ENCODE assay signal across 8 cellular contexts in the genomic region with DNA sequence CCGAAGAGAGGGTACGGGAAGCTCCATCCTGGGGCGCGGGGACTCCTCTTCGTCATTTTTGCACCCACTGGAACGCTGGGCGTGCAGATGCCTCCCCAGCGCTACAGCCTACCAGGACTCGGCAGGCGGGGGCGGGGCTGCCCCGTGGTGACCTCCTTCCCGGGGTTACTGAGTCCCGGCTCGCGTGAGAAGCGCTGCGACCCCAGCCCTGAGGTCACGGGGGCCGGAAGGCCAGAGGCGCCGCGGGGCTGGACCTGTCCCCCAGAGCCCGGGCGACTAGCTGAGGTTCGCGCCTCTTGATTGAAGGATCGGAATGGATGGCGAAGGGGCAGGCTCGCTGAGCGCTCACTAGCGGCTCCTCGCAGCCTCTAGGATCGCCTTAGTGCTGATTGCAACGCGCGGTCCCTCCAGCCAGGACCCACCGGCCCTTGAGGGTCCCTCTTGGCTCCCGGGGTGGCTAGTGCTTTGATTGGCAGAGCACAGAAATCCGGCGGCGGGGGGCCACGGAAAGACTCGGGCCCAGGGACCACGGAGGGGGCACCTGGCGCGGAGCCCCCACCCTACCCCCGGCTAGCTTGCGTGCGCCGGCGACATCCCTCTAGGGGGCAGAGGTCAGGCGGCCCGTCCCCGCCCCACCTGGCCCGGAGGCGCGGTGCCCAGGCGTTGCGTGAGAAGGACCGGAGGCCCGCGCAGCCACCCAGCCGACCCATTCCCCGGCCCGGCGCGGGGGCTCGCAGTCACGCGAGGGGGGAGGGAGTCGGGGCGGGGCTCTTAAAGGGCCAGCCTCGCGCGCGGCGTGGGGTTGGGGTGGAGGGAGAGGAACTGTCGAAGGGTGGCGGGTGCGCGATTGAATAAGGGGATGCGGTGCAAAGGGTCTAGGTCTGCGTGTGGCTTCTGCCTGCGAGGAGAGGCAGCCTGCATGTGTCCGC. TPM values are rescaled to one million over a fixed set of nuclear protein-coding genes. Genes with fewer than 3 reads are reported as not detected.
DNase-seq lines count a peak whose midpoint lies in the region; ATAC-seq and TF ChIP-seq lines count a peak whose summit lies in the region.

No MANE protein-coding gene starts in this region.

- peaks cover 72% of the 10 kb centered on the region for H3K27me3 Mint-ChIP-seq in mesothelial cell of epicardium (ENCODE audit: low read depth)
- peaks cover 35 to 52% of the 10 kb centered on the region in 2 donors for H3K27me3 Mint-ChIP-seq in stimulated activated naive B cell treated with anti-CD40 and anti-IgM and Interleukin-4, amounts not matched to agents 10 μg/mL and 1 μg/mL and 100 μg/mL, for 72 hours

- in situ Hi-C loops in G401 (cut with HindIII; ENCODE audit: low sequenced_read_pairs) = no loop called here

- no peak for TF ChIP-seq RAD21 in Ishikawa (IDR thresholded peaks at IDR 0.05; ENCODE audit: low read depth)

- TF ChIP-seq CTCF in mesothelial cell of epicardium (IDR thresholded peaks at IDR 0.05; ENCODE audit: unreplicated experiment) = no peak

- peak; percentile 70; the same call in 1 of the 2 replicates for TF ChIP-seq EP300 in Ishikawa (IDR thresholded peaks at IDR 0.05; ENCODE audit: borderline replicate concordance)

- peaks cover 4% of the 10 kb centered on the region for H3K4me1 Mint-ChIP-seq in mesothelial cell of epicardium
- peaks cover 16 to 34% of the 10 kb centered on the region in 2 donors for H3K4me1 Mint-ChIP-seq in stimulated activated naive B cell treated with anti-CD40 and anti-IgM and Interleukin-4, amounts not matched to agents 10 μg/mL and 1 μg/mL and 100 μg/mL, for 72 hours

- DNase-seq in G401 (ENCODE audit: low spot score) (peak; percentile 16), dermis blood vessel endothelial cell (peak; percentile 44), mesothelial cell of epicardium (ENCODE audit: low spot score in 2 of 2, unreplicated experiment in 2 of 2) (no peak), COLO829 (ENCODE audit: low spot score) (no peak)
- peak; percentile 35 to 44 for DNase-seq in activated CD4-positive, alpha-beta T cell treated with anti-CD3 and anti-CD28 coated beads for 4 hours
- peak; percentile 72 for DNase-seq in stimulated activated naive B cell treated with anti-CD40 and anti-IgM and Interleukin-4, amounts not matched to agents 10 μg/mL and 1 μg/mL and 100 μg/mL, for 72 hours

- peak; percentile 78 to 84 for ATAC-seq in stimulated activated naive B cell treated with anti-CD40 and anti-IgM and Interleukin-4, amounts not matched to agents 10 μg/mL and 1 μg/mL and 100 μg/mL, for 72 hours (replicated peaks)
- ATAC-seq in HG03521 (IDR thresholded peaks at IDR 0.05; ENCODE audit: unreplicated experiment) = no peak

- no peak overlapping the region for H3K27ac Mint-ChIP-seq in mesothelial cell of epicardium
- peak overlapping the region; percentile 89 for H3K27ac Mint-ChIP-seq in stimulated activated naive B cell treated with anti-CD40 and anti-IgM and Interleukin-4, amounts not matched to agents 10 μg/mL and 1 μg/mL and 100 μg/mL, for 72 hours

- no peaks in the 10 kb centered on the region for H3K9me3 Mint-ChIP-seq in mesothelial cell of epicardium
- no peaks in the 10 kb centered on the region for H3K9me3 Mint-ChIP-seq in stimulated activated naive B cell treated with anti-CD40 and anti-IgM and Interleukin-4, amounts not matched to agents 10 μg/mL and 1 μg/mL and 100 μg/mL, for 72 hours

- H3K4me3 Mint-ChIP-seq in mesothelial cell of epicardium = peak overlapping the region; percentile 64
- peak overlapping the region; percentile 72 to 82 for H3K4me3 Mint-ChIP-seq in stimulated activated naive B cell treated with anti-CD40 and anti-IgM and Interleukin-4, amounts not matched to agents 10 μg/mL and 1 μg/mL and 100 μg/mL, for 72 hours

- no peaks in the 10 kb centered on the region for H3K36me3 Mint-ChIP-seq in mesothelial cell of epicardium
- peaks cover 2 to 4% of the 10 kb centered on the region in 2 donors for H3K36me3 Mint-ChIP-seq in stimulated activated naive B cell treated with anti-CD40 and anti-IgM and Interleukin-4, amounts not matched to agents 10 μg/mL and 1 μg/mL and 100 μg/mL, for 72 hours

TF ChIP-seq in Ishikawa, 13 proteins besides CTCF, POLR2A, EP300 and RAD21:
- TF ChIP-seq CEBPB (IDR thresholded peaks at IDR 0.05) (no peak), TCF12 (IDR thresholded peaks at IDR 0.05; ENCODE audit: low read depth) (peak; percentile 69; the same call in 1 of the 2 replicates), TAF1 (IDR thresholded peaks at IDR 0.05; ENCODE audit: low read depth) (no peak), EGR1 (IDR thresholded peaks at IDR 0.05) (peak; percentile 17; the same call in 1 of the 2 replicates), YY1 (IDR thresholded peaks at IDR 0.05; ENCODE audit: low read depth) (no peak), ZBTB7A (IDR thresholded peaks at IDR 0.05; ENCODE audit: low read depth) (peak; percentile 96), TEAD4 (IDR thresholded peaks at IDR 0.05) (0 out of 2 replicates have a peak, but pooled peaks have one; percentile 34), CREB1 (IDR thresholded peaks at IDR 0.05; ENCODE audit: low read depth) (no peak), FOXM1 (IDR thresholded peaks at IDR 0.05; ENCODE audit: borderline replicate concordance, low read depth) (no peak), NFIC (IDR thresholded peaks at IDR 0.05) (peak; percentile 15; the same call in 1 of the 2 replicates)
- TF ChIP-seq, protein P1, sequence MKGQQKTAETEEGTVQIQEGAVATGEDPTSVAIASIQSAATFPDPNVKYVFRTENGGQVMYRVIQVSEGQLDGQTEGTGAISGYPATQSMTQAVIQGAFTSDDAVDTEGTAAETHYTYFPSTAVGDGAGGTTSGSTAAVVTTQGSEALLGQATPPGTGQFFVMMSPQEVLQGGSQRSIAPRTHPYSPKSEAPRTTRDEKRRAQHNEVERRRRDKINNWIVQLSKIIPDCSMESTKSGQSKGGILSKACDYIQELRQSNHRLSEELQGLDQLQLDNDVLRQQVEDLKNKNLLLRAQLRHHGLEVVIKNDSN (IDR thresholded peaks at IDR 0.05) = 0 out of 2 replicates have a peak, but pooled peaks have one; percentile 11
- TF ChIP-seq, protein P2, sequence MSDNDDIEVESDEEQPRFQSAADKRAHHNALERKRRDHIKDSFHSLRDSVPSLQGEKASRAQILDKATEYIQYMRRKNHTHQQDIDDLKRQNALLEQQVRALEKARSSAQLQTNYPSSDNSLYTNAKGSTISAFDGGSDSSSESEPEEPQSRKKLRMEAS (IDR thresholded peaks at IDR 0.05) = peak; percentile 72
- TF ChIP-seq, protein P3, sequence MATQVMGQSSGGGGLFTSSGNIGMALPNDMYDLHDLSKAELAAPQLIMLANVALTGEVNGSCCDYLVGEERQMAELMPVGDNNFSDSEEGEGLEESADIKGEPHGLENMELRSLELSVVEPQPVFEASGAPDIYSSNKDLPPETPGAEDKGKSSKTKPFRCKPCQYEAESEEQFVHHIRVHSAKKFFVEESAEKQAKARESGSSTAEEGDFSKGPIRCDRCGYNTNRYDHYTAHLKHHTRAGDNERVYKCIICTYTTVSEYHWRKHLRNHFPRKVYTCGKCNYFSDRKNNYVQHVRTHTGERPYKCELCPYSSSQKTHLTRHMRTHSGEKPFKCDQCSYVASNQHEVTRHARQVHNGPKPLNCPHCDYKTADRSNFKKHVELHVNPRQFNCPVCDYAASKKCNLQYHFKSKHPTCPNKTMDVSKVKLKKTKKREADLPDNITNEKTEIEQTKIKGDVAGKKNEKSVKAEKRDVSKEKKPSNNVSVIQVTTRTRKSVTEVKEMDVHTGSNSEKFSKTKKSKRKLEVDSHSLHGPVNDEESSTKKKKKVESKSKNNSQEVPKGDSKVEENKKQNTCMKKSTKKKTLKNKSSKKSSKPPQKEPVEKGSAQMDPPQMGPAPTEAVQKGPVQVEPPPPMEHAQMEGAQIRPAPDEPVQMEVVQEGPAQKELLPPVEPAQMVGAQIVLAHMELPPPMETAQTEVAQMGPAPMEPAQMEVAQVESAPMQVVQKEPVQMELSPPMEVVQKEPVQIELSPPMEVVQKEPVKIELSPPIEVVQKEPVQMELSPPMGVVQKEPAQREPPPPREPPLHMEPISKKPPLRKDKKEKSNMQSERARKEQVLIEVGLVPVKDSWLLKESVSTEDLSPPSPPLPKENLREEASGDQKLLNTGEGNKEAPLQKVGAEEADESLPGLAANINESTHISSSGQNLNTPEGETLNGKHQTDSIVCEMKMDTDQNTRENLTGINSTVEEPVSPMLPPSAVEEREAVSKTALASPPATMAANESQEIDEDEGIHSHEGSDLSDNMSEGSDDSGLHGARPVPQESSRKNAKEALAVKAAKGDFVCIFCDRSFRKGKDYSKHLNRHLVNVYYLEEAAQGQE (IDR thresholded peaks at IDR 0.05; ENCODE audit: low read depth) = no peak
TF ChIP-seq in Ishikawa: peak in this region for 7.

RNA-seq across cellular contexts. Expression of a gene that starts 0.8 kb away (rescaled TPM):
- not detected in 2 replicates for total RNA-seq in G401 (2014; rRNA removed; shearing (Covaris generic))
- 37.6 and 89.4 TPM in 2 replicates for total RNA-seq in dermis blood vessel endothelial cell
- total RNA-seq in mesothelial cell of epicardium = 0.20 to 0.27 TPM in 2 of 3 replicates, not detected in the other

RNA-seq across cellular contexts. Expression of a gene that starts 22.5 kb away (rescaled TPM):
- not detected in 2 replicates for total RNA-seq in G401 (2014; rRNA removed; shearing (Covaris generic))
- total RNA-seq in dermis blood vessel endothelial cell (not detected in 2 replicates), mesothelial cell of epicardium (0.09 TPM in 1 of 3 replicates, not detected in the others)

RNA-seq across cellular contexts. Expression of a gene that starts 30.3 kb away (rescaled TPM):
- total RNA-seq in G401 (2014; rRNA removed; shearing (Covaris generic)) = 27.7 and 28.2 TPM in 2 replicates
- total RNA-seq in dermis blood vessel endothelial cell = 21.4 and 31.4 TPM in 2 replicates
- 69.5 to 74.8 TPM (median 70.0 TPM) in 3 replicates for total RNA-seq in mesothelial cell of epicardium

RNA-seq across cellular contexts. Expression of a gene that starts 55.8 kb away (rescaled TPM):
- 27.8 and 31.3 TPM in 2 replicates for total RNA-seq in G401 (2014; rRNA removed; shearing (Covaris generic))
- total RNA-seq in dermis blood vessel endothelial cell = 31.5 and 87.8 TPM in 2 replicates
- 57.0 to 59.0 TPM (median 58.1 TPM) in 3 replicates for total RNA-seq in mesothelial cell of epicardium

Comparison
In these comparisons a context has a peak if more than half of its experiments do, and no peak if none do; other contexts are left out.
1. DNase-seq: peak in G401 (single experiment), activated CD4-positive, alpha-beta T cell treated with anti-CD3 and anti-CD28 coated beads for 4 hours (2 of 2), dermis blood vessel endothelial cell (single experiment) and stimulated activated naive B cell treated with anti-CD40 and anti-IgM and Interleukin-4, amounts not matched to agents 10 μg/mL and 1 μg/mL and 100 μg/mL, for 72 hours (single experiment); none in mesothelial cell of epicardium (0 of 2) and COLO829 (single experiment).
2. RNA of a gene that starts 0.8 kb away (total RNA-seq): 37.6 to 89.4 TPM in dermis blood vessel endothelial cell; 0.20 to 0.27 TPM in mesothelial cell of epicardium and not detected in G401; every median in the first group is over 10 times any median in the second.